10 cellular contexts compared by ENCODE assay signal in genomic region chr1:38867208-38867607, GRCh38. TPM values are rescaled to one million over a fixed set of nuclear protein-coding genes. Genes with fewer than 3 reads are reported as not detected.
"Had no signal": no experiment of that assay in that cellular context is flagged by ENCODE, and none has a peak within 500 bp of the region (broad histone marks: within the 10 kb centered on the region; RNA-seq: fewer than 3 reads in every experiment).

No MANE protein-coding gene starts in this region.

- H2AFZ ChIP-seq: GM23248, GM23338 had no signal

- H3K4me2 ChIP-seq: GM23338 had no signal

- ATAC-seq: GM23338, HCT116 had no signal

- H3K27ac ChIP-seq: GM23248 had no signal

- DNase-seq: GM23248, GOT3, H7, H9, HCEC 1CT, HFFc6 had no signal

- H3K9ac ChIP-seq: GM23248 had no signal

- H3K4me3 ChIP-seq: GM23248, GM23338, HAP-1 had no signal

- H3K9me3 ChIP-seq: HAP-1 had no signal

RNA-seq across cellular contexts. Expression of gene GJA9, which starts 14.2 kb away (rescaled TPM):
- polyA plus RNA-seq: GM23248, H1 had no signal
